ENCODE assay signal across 12 cellular contexts in genomic region chr18:63683152-63683551, GRCh38. TPM values are rescaled to one million over a fixed set of nuclear protein-coding genes. Genes with fewer than 3 reads are reported as not detected.
A peak's percentile ranks its signal among the peaks of the same experiment; 100 is the strongest.
DNase-seq lines count a peak whose midpoint lies in the region; ATAC-seq and TF ChIP-seq lines count a peak whose summit lies in the region.
"Had no signal": no experiment of that assay in that cellular context is flagged by ENCODE, and none has a peak within 500 bp of the region (broad histone marks: within the 10 kb centered on the region; RNA-seq: fewer than 3 reads in every experiment).

No MANE protein-coding gene starts in this region.

- BruUV-seq in Caco-2 (replicated peaks; lab: Mats Ljungman, UMichigan): no TSS peak

- peaks cover 6% of the 10 kb centered on the region for H3K36me3 Mint-ChIP-seq in Caco-2 (ENCODE audit: insufficient read depth, unreplicated experiment)
- no peaks in the 10 kb centered on the region for H3K36me3 Mint-ChIP-seq in neural progenitor cell
- H3K36me3 Mint-ChIP-seq in T-helper 17 cell (ENCODE audit: low read depth): no peaks in the 10 kb centered on the region

- H3F3A ChIP-seq in neural progenitor cell (ENCODE audit: low read depth): peaks cover 8% of the 10 kb centered on the region

- CTCF ChIA-PET in Caco-2 (lab: Charles Lee): no interaction called here

- H3K27me3 Mint-ChIP-seq in Caco-2 (ENCODE audit: insufficient read depth, unreplicated experiment) (no peaks in the 10 kb centered on the region), neural progenitor cell (ENCODE audit: insufficient read depth, low read depth) (no peaks in the 10 kb centered on the region), T-helper 17 cell (no peaks in the 10 kb centered on the region)

- DNase-seq in Caco-2 (peak; percentile 34 to 62), LoVo (ENCODE audit: low spot score) (peak; percentile 9), esophagus squamous epithelium (lab: John Stamatoyannopoulos, UW) (no peak), neural progenitor cell (ENCODE audit: low spot score) (peak; percentile 58), T-helper 17 cell (no peak), caudate nucleus (lab: John Stamatoyannopoulos, UW) (no peak), T-helper 1 cell (no peak)
- DNase-seq in central memory CD4-positive, alpha-beta T cell: no peak
- DNase-seq: activated gamma-delta T cell; DND-41; stimulated activated naive CD8-positive, alpha-beta T cell treated with anti-CD3 and anti-CD28 coated beads, Interleukin-15, Interleukin-2, amounts not matched to agents 100 U/mL and 50 U/mL, for 24 hours; SW 1271 had no signal

- H3K4me3 Mint-ChIP-seq in Caco-2 (ENCODE audit: unreplicated experiment) (peak overlapping the region; percentile 45), neural progenitor cell (no peak overlapping the region), T-helper 17 cell (no peak overlapping the region)

- H3K4me1 Mint-ChIP-seq in Caco-2 (ENCODE audit: low read depth, unreplicated experiment) (peaks cover 8% of the 10 kb centered on the region), neural progenitor cell (peaks cover 10% of the 10 kb centered on the region), T-helper 17 cell (no peaks in the 10 kb centered on the region)

- peak in 1 of 4 donors; percentile 9 for TF ChIP-seq POLR2A in esophagus squamous epithelium (IDR thresholded peaks at IDR 0.05)

- intact Hi-C loops in Caco-2 (cut with micrococcal nuclease; ENCODE audit: unreplicated experiment) (no loop called here), esophagus squamous epithelium (cut with DNase I) (no loop called here)

- H3K9me3 ChIP-seq in Caco-2 (no peaks in the 10 kb centered on the region), esophagus squamous epithelium (no peaks in the 10 kb centered on the region), neural progenitor cell (ENCODE audit: low read depth) (no peaks in the 10 kb centered on the region), T-helper 17 cell (ENCODE audit: control insufficient read depth, low read length, poor library complexity, severe bottlenecking) (no peaks in the 10 kb centered on the region)

- H3K27ac Mint-ChIP-seq in Caco-2 (ENCODE audit: unreplicated experiment) (peak overlapping the region; percentile 79), neural progenitor cell (no peak overlapping the region), T-helper 17 cell (no peak overlapping the region)

- POLR2A ChIA-PET in Caco-2 (lab: Charles Lee): no interaction called here

- H3K27me3 ChIP-seq in Caco-2 (replicated peaks; ENCODE audit: control insufficient read depth, insufficient read depth, low read length) (no peaks in the 10 kb centered on the region), esophagus squamous epithelium (no peaks in the 10 kb centered on the region), neural progenitor cell (no peaks in the 10 kb centered on the region)

- no peak overlapping the region for H3K9ac ChIP-seq in neural progenitor cell

- H2AFZ ChIP-seq in neural progenitor cell (replicated peaks): peak overlapping the region; percentile 96

- no peaks in the 10 kb centered on the region for H4K20me1 ChIP-seq in neural progenitor cell (ENCODE audit: low read depth)

- H3K36me3 ChIP-seq in Caco-2 (ENCODE audit: control insufficient read depth, insufficient read depth, low read length): no peaks in the 10 kb centered on the region
- H3K36me3 ChIP-seq in esophagus squamous epithelium: no peaks in the 10 kb centered on the region
- no peaks in the 10 kb centered on the region for H3K36me3 ChIP-seq in neural progenitor cell

- no peak overlapping the region for H3K4me3 ChIP-seq in Caco-2 (ENCODE audit: low read depth, low read length)
- no peak overlapping the region for H3K4me3 ChIP-seq in esophagus squamous epithelium
- no peak overlapping the region for H3K4me3 ChIP-seq in neural progenitor cell

- no peaks in the 10 kb centered on the region for H3K79me2 ChIP-seq in neural progenitor cell (ENCODE audit: low read depth)

- H3K4me1 ChIP-seq in Caco-2 (peaks cover 3% of the 10 kb centered on the region), esophagus squamous epithelium (peaks cover 0 to 70% (median 5%) of the 10 kb centered on the region in 3 donors), neural progenitor cell (peaks cover 14% of the 10 kb centered on the region)

- no peak for ATAC-seq in T-helper 17 cell
- ATAC-seq: stimulated activated naive CD8-positive, alpha-beta T cell treated with anti-CD3 and anti-CD28 coated beads, Interleukin-15, Interleukin-2, amounts not matched to agents 100 U/mL and 50 U/mL, for 24 hours had no signal

- H3K9me3 Mint-ChIP-seq in Caco-2 (ENCODE audit: unreplicated experiment) (peaks cover 12% of the 10 kb centered on the region), neural progenitor cell (no peaks in the 10 kb centered on the region)

- H3K27ac ChIP-seq in esophagus squamous epithelium (peak overlapping the region; percentile 37 to 89 (median 84)), neural progenitor cell (peak overlapping the region; percentile 83), caudate nucleus (ENCODE audit: low read depth, low read length) (no peak overlapping the region)

- 16 to 27% methylated on average over 2 of the region's 2 CpGs for WGBS in esophagus squamous epithelium, 2 donors

- TF ChIP-seq CTCF in Caco-2 (IDR thresholded peaks at IDR 0.05; ENCODE audit: insufficient read depth in 1 of 2, low read depth in 1 of 2, low read length in 1 of 2, severe bottlenecking in 1 of 2, unreplicated experiment in 1 of 2) (no peak), esophagus squamous epithelium (IDR thresholded peaks at IDR 0.05) (no peak), neural progenitor cell (IDR thresholded peaks at IDR 0.05) (no peak)

- H3K4me2 ChIP-seq in neural progenitor cell: peak overlapping the region; percentile 28

RNA-seq across cellular contexts. Expression of gene SERPINB11, which starts 19.6 kb away (rescaled TPM):
- total RNA-seq in Caco-2 (2022): not detected in 2 replicates
- 10 to 100 TPM in 3 of 4 donors, 1 to 10 TPM in 1; 2.1 to 85.9 (median 13.7) TPM for total RNA-seq in esophagus squamous epithelium
- not detected in 2 replicates for total RNA-seq in neural progenitor cell (ENCODE audit: low replicate concordance)
- total RNA-seq in T-helper 17 cell: not detected

RNA-seq across cellular contexts. Expression of gene SERPINB3, which starts 21.5 kb away (rescaled TPM):
- total RNA-seq in Caco-2 (2022) (not detected in 2 replicates), esophagus squamous epithelium (1,000 to 10,000 TPM in 1 of 4 donors, 100 to 1,000 TPM in 3; 349 to 1,684 (median 789) TPM), neural progenitor cell (ENCODE audit: low replicate concordance) (not detected in 2 replicates), T-helper 17 cell (not detected)

RNA-seq across cellular contexts. Expression of gene SERPINB4, which starts 39.1 kb away (rescaled TPM):
- total RNA-seq in Caco-2 (2022): not detected in 2 replicates
- total RNA-seq in esophagus squamous epithelium: 100 to 1,000 TPM in 3 of 4 donors, 10 to 100 TPM in 1; 24.4 to 543 (median 216) TPM
- total RNA-seq in neural progenitor cell (ENCODE audit: low replicate concordance): not detected in 2 replicates
- not detected for total RNA-seq in T-helper 17 cell

Comparison
In these comparisons a context has a peak if more than half of its experiments do, and no peak if none do; other contexts are left out.
1. DNase-seq: peak in Caco-2 (2 of 2), LoVo (single experiment) and neural progenitor cell (single experiment); none in esophagus squamous epithelium (single experiment), T-helper 17 cell (0 of 3), central memory CD4-positive, alpha-beta T cell (single experiment), caudate nucleus (0 of 61) and T-helper 1 cell (0 of 5).
2. RNA of gene SERPINB3, which starts 21.5 kb away (total RNA-seq): 349 to 1,684 TPM in esophagus squamous epithelium; not detected in Caco-2, not detected in neural progenitor cell and not detected in T-helper 17 cell; every median in the first group is over 100 times any median in the second.
3. RNA of gene SERPINB4, which starts 39.1 kb away (total RNA-seq): 24.4 to 543 TPM in esophagus squamous epithelium; not detected in Caco-2, not detected in neural progenitor cell and not detected in T-helper 17 cell; every median in the first group is over 10 times any median in the second.